1 cellular context compared by ENCODE assay signal in genomic region chr18:59656488-59656887, GRCh38.
TF ChIP-seq lines count a peak whose summit lies in the region.

No MANE protein-coding gene starts in this region.

TF ChIP-seq in K562, 482 proteins besides CTCF, POLR2A, EP300 and RAD21 (continued from another document):
- TF ChIP-seq RFX7 (CRISPR knock-in tag; IDR thresholded peaks at IDR 0.05) = no peak
- no peak for TF ChIP-seq ZNF3 (CRISPR knock-in tag; IDR thresholded peaks at IDR 0.05)
